ENCODE assay signal across 8 cellular contexts in genomic region chr17:40819528-40820125, GRCh38. TPM values are rescaled to one million over a fixed set of nuclear protein-coding genes. Genes with fewer than 3 reads are reported as not detected.
DNase-seq lines count a peak whose midpoint lies in the region; ATAC-seq and TF ChIP-seq lines count a peak whose summit lies in the region.

No MANE protein-coding gene starts in this region.

- no peaks in the 10 kb centered on the region for H3K9me3 Mint-ChIP-seq in activated CD8-positive, alpha-beta T cell treated with anti-CD3 and anti-CD28 coated beads for 36 hours

- POLR2A ChIA-PET in activated CD8-positive, alpha-beta T cell treated with anti-CD3 and anti-CD28 coated beads for 36 hours (lab: Charles Lee) = interaction anchor here (0.7 to 1.5 kb wide), 7 partner anchors 12 to 869 kb away, joined by 3 to 4 read pairs (median 3); partner anchors contain the start of genes EIF1, KRT12 and TOP2A

- intact Hi-C loops in activated CD8-positive, alpha-beta T cell treated with anti-CD3 and anti-CD28 coated beads for 36 hours (cut with micrococcal nuclease) = no loop called here

- peaks cover 24% of the 10 kb centered on the region for H3K36me3 Mint-ChIP-seq in activated CD8-positive, alpha-beta T cell treated with anti-CD3 and anti-CD28 coated beads for 36 hours (ENCODE audit: low read depth)

- H3K4me1 Mint-ChIP-seq in activated CD8-positive, alpha-beta T cell treated with anti-CD3 and anti-CD28 coated beads for 36 hours (ENCODE audit: low read depth) = peaks cover 26% of the 10 kb centered on the region

- CTCF ChIA-PET in activated CD8-positive, alpha-beta T cell treated with anti-CD3 and anti-CD28 coated beads for 36 hours (lab: Charles Lee) = interaction anchor here (1.1 to 1.9 kb wide), 5 partner anchors 8 to 828 kb away, joined by 3 to 8 read pairs (median 5); no protein-coding TSS in a partner anchor

- H3K4me3 Mint-ChIP-seq in activated CD8-positive, alpha-beta T cell treated with anti-CD3 and anti-CD28 coated beads for 36 hours = peak overlapping the region; percentile 95

- DNase-seq in NOMO-1 treated with DMSO at 0.1 percent for 48 hours (lab: John Stamatoyannopoulos, UW; ENCODE audit: unreplicated experiment) (peak; percentile 10), NOMO-1 (lab: John Stamatoyannopoulos, UW; ENCODE audit: unreplicated experiment in 2 of 2) (no peak), glomerular endothelial cell (ENCODE audit: extremely low read depth, low read depth, low spot score) (peak; percentile 14), pulmonary artery endothelial cell (ENCODE audit: low read depth, low spot score) (peak; percentile 11)
- DNase-seq in activated CD8-positive, alpha-beta T cell treated with anti-CD3 and anti-CD28 coated beads for 36 hours = no peak
- DNase-seq in NK-92 treated with Interleukin-12 subunit alpha and Interleukin-12 subunit beta, amount 100 ng/mL, for 24 hours (lab: John Stamatoyannopoulos, UW) = no peak

- peak overlapping the region; percentile 85 for H3K27ac Mint-ChIP-seq in activated CD8-positive, alpha-beta T cell treated with anti-CD3 and anti-CD28 coated beads for 36 hours

- TF ChIP-seq CTCF in activated CD8-positive, alpha-beta T cell treated with anti-CD3 and anti-CD28 coated beads for 36 hours (IDR thresholded peaks at IDR 0.05) = no peak

- peaks cover 1% of the 10 kb centered on the region for H3K27me3 Mint-ChIP-seq in activated CD8-positive, alpha-beta T cell treated with anti-CD3 and anti-CD28 coated beads for 36 hours

- ATAC-seq in activated CD8-positive, alpha-beta T cell treated with anti-CD3 and anti-CD28 coated beads for 36 hours = no peak
- ATAC-seq in HG03196 (IDR thresholded peaks at IDR 0.05; ENCODE audit: unreplicated experiment) (no peak), HG03442 (IDR thresholded peaks at IDR 0.05; ENCODE audit: unreplicated experiment) (no peak)

RNA-seq across cellular contexts. Expression of gene KRT10, which starts 2.8 kb away (rescaled TPM):
- 10 to 100 TPM; 26.9 to 31.3 TPM for total RNA-seq in activated CD8-positive, alpha-beta T cell treated with anti-CD3 and anti-CD28 coated beads for 36 hours
- total RNA-seq in glomerular endothelial cell (18.2 and 24.8 TPM in 2 replicates), pulmonary artery endothelial cell (3.4 and 3.9 TPM in 2 replicates)

RNA-seq across cellular contexts. Expression of gene KRT28, which starts 19.9 kb away (rescaled TPM):
- total RNA-seq in activated CD8-positive, alpha-beta T cell treated with anti-CD3 and anti-CD28 coated beads for 36 hours = not detected
- total RNA-seq in glomerular endothelial cell (not detected in 2 replicates), pulmonary artery endothelial cell (not detected in 2 replicates)

RNA-seq across cellular contexts. Expression of gene KRT27, which starts 37.3 kb away (rescaled TPM):
- not detected for total RNA-seq in activated CD8-positive, alpha-beta T cell treated with anti-CD3 and anti-CD28 coated beads for 36 hours
- total RNA-seq in glomerular endothelial cell = not detected in 2 replicates
- not detected in 2 replicates for total RNA-seq in pulmonary artery endothelial cell

RNA-seq across cellular contexts. Expression of gene KRT12, which starts 47.4 kb away (rescaled TPM):
- not detected for total RNA-seq in activated CD8-positive, alpha-beta T cell treated with anti-CD3 and anti-CD28 coated beads for 36 hours
- not detected in 2 replicates for total RNA-seq in glomerular endothelial cell
- total RNA-seq in pulmonary artery endothelial cell = not detected in 2 replicates

RNA-seq across cellular contexts. Expression of gene KRT26, which starts 47.6 kb away (rescaled TPM):
- total RNA-seq in activated CD8-positive, alpha-beta T cell treated with anti-CD3 and anti-CD28 coated beads for 36 hours = not detected
- total RNA-seq in glomerular endothelial cell (not detected in 2 replicates), pulmonary artery endothelial cell (not detected in 2 replicates)

Comparison
In these comparisons a context has a peak if more than half of its experiments do, and no peak if none do; other contexts are left out.
1. DNase-seq: peak in NOMO-1 treated with DMSO at 0.1 percent for 48 hours (single experiment), glomerular endothelial cell (single experiment) and pulmonary artery endothelial cell (single experiment); none in NOMO-1 (0 of 2), activated CD8-positive, alpha-beta T cell treated with anti-CD3 and anti-CD28 coated beads for 36 hours (single experiment) and NK-92 treated with Interleukin-12 subunit alpha and Interleukin-12 subunit beta, amount 100 ng/mL, for 24 hours (single experiment).